In the genomic region with DNA sequence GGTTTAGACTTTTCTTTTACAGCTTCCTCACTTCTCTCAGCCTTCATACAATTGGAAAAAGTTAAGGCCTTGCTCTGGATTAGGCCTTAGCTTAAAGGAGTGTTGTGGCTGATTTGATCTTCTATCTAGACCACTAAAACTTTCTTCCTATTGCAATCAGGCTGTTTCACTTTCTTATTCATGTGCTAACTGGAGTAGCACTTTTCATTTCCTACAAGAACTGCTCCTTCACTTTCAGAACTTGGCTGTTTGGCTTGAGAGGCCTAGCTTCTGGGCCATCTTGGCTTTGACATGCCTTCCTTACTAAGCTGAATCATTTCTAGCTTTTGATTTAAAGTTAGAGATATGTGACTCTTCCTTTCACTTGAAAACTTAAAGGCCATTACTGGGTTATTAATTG, we compare ENCODE assay signal across 23 cellular contexts.
A peak's percentile ranks its signal among the peaks of the same experiment; 100 is the strongest.
DNase-seq lines count a peak whose midpoint lies in the region; ATAC-seq lines count a peak whose summit lies in the region.
"Had no signal": no experiment of that assay in that cellular context is flagged by ENCODE, and none has a peak within 500 bp of the region (broad histone marks: within the 10 kb centered on the region; RNA-seq: fewer than 3 reads in every experiment).

No MANE protein-coding gene starts in this region.

- H3K27me3 ChIP-seq in naive thymus-derived CD4-positive, alpha-beta T cell (ENCODE audit: control insufficient read depth in 2 of 2, insufficient read depth in 2 of 2, low read length in 2 of 2) = no peaks in the 10 kb centered on the region
- H3K27me3 ChIP-seq: colonic mucosa, pancreas had no signal

- no peaks in the 10 kb centered on the region for H3K4me1 ChIP-seq in naive thymus-derived CD4-positive, alpha-beta T cell (ENCODE audit: control insufficient read depth in 2 of 2, insufficient read depth in 2 of 2, low read length in 2 of 2)
- H3K4me1 ChIP-seq: colonic mucosa, pancreas had no signal

- intact Hi-C loops in naive thymus-derived CD4-positive, alpha-beta T cell (cut with micrococcal nuclease) = no loop called here

- peaks cover 2% of the 10 kb centered on the region for H3K27me3 Mint-ChIP-seq in activated naive CD8-positive, alpha-beta T cell treated with anti-CD3 and anti-CD28 coated beads, Interleukin-2, amount 10 ng/mL, durations not matched to agents 7 days and 5 days
- peaks cover 4 to 27% (median 13%) of the 10 kb centered on the region in 5 donors for H3K27me3 Mint-ChIP-seq in naive thymus-derived CD4-positive, alpha-beta T cell

- peaks cover 21% of the 10 kb centered on the region for H3K9me3 Mint-ChIP-seq in activated naive CD8-positive, alpha-beta T cell treated with anti-CD3 and anti-CD28 coated beads, Interleukin-2, amount 10 ng/mL, durations not matched to agents 7 days and 5 days
- H3K9me3 Mint-ChIP-seq in naive thymus-derived CD4-positive, alpha-beta T cell = peaks cover 8 to 69% (median 29%) of the 10 kb centered on the region in 11 donors

- H3K9me3 ChIP-seq in naive thymus-derived CD4-positive, alpha-beta T cell (ENCODE audit: control insufficient read depth in 2 of 3, low read length in 3 of 3) = peaks cover 0 to 14% (median 0%) of the 10 kb centered on the region in 3 experiments
- H3K9me3 ChIP-seq: colonic mucosa, pancreas had no signal

- H3K36me3 ChIP-seq in naive thymus-derived CD4-positive, alpha-beta T cell (ENCODE audit: control insufficient read depth in 2 of 3, insufficient read depth in 3 of 3, low read length in 3 of 3) = no peaks in the 10 kb centered on the region
- H3K36me3 ChIP-seq: colonic mucosa, pancreas had no signal

- H3K27ac Mint-ChIP-seq in activated naive CD8-positive, alpha-beta T cell treated with anti-CD3 and anti-CD28 coated beads, Interleukin-2, amount 10 ng/mL, durations not matched to agents 7 days and 5 days = peak overlapping the region; percentile 69
- no peak overlapping the region for H3K27ac Mint-ChIP-seq in naive thymus-derived CD4-positive, alpha-beta T cell
- H3K27ac Mint-ChIP-seq: activated naive CD8-positive, alpha-beta T cell; CD4-positive, alpha-beta memory T cell; naive B cell; type B pancreatic cell had no signal

- CTCF ChIA-PET in naive thymus-derived CD4-positive, alpha-beta T cell (lab: Charles Lee) = no interaction called here

- H3K36me3 Mint-ChIP-seq in activated naive CD8-positive, alpha-beta T cell treated with anti-CD3 and anti-CD28 coated beads, Interleukin-2, amount 10 ng/mL, durations not matched to agents 7 days and 5 days = peaks cover 9% of the 10 kb centered on the region
- peaks cover 3 to 13% (median 9%) of the 10 kb centered on the region in 5 donors for H3K36me3 Mint-ChIP-seq in naive thymus-derived CD4-positive, alpha-beta T cell
- H3K36me3 Mint-ChIP-seq: type B pancreatic cell had no signal

- POLR2A ChIA-PET in activated naive CD8-positive, alpha-beta T cell treated with anti-CD3 and anti-CD28 coated beads, Interleukin-2, amount 10 ng/mL, durations not matched to agents 7 days and 5 days (lab: Charles Lee) = no interaction called here
- POLR2A ChIA-PET in naive thymus-derived CD4-positive, alpha-beta T cell (lab: Charles Lee) = no interaction called here

- H3K27ac ChIP-seq in naive thymus-derived CD4-positive, alpha-beta T cell (ENCODE audit: low read depth, low read length) = no peak overlapping the region
- H3K27ac ChIP-seq: colonic mucosa, pancreas had no signal

- peak overlapping the region; percentile 28 for H3K4me3 Mint-ChIP-seq in activated naive CD8-positive, alpha-beta T cell treated with anti-CD3 and anti-CD28 coated beads, Interleukin-2, amount 10 ng/mL, durations not matched to agents 7 days and 5 days
- H3K4me3 Mint-ChIP-seq in naive thymus-derived CD4-positive, alpha-beta T cell = no peak overlapping the region
- H3K4me3 Mint-ChIP-seq: activated naive CD8-positive, alpha-beta T cell; CD4-positive, alpha-beta memory T cell; naive B cell; type B pancreatic cell had no signal

- ATAC-seq in GM18870 (IDR thresholded peaks at IDR 0.05; ENCODE audit: unreplicated experiment) (peak; percentile 86), GM21390 (IDR thresholded peaks at IDR 0.05; ENCODE audit: unreplicated experiment) (peak; percentile 65), HG02981 (IDR thresholded peaks at IDR 0.05; ENCODE audit: unreplicated experiment) (peak; percentile 85), GM19023 (IDR thresholded peaks at IDR 0.05; ENCODE audit: unreplicated experiment) (no peak)
- no peak for ATAC-seq in activated naive CD8-positive, alpha-beta T cell treated with anti-CD3 and anti-CD28 coated beads, Interleukin-2, amount 10 ng/mL, durations not matched to agents 7 days and 5 days (ENCODE audit: low read depth)
- ATAC-seq in naive thymus-derived CD4-positive, alpha-beta T cell = no peak
- ATAC-seq: HepG2, pancreas, right cardiac atrium had no signal

- H3K4me1 Mint-ChIP-seq in activated naive CD8-positive, alpha-beta T cell treated with anti-CD3 and anti-CD28 coated beads, Interleukin-2, amount 10 ng/mL, durations not matched to agents 7 days and 5 days = peaks cover 9% of the 10 kb centered on the region
- peaks cover 0 to 9% (median 0%) of the 10 kb centered on the region in 7 donors for H3K4me1 Mint-ChIP-seq in naive thymus-derived CD4-positive, alpha-beta T cell
- H3K4me1 Mint-ChIP-seq: CD4-positive, alpha-beta memory T cell; naive B cell had no signal

- no peak overlapping the region for H3K4me3 ChIP-seq in naive thymus-derived CD4-positive, alpha-beta T cell (ENCODE audit: low read length)
- H3K4me3 ChIP-seq: colonic mucosa, pancreas had no signal

- DNase-seq in activated naive CD8-positive, alpha-beta T cell treated with anti-CD3 and anti-CD28 coated beads, Interleukin-2, amount 10 ng/mL, durations not matched to agents 7 days and 5 days = no peak
- DNase-seq in Kasumi-1 (lab: John Stamatoyannopoulos, UW) = no peak
- no peak for DNase-seq in naive thymus-derived CD4-positive, alpha-beta T cell
- DNase-seq: activated CD4-positive, alpha-beta T cell treated with anti-CD3 and anti-CD28 coated beads for 1 hour; CD4-positive, alpha-beta memory T cell; colonic mucosa; GF-D8; mesendoderm; naive B cell; NCI-H1417; NCI-H524 treated with DMSO at 0.1 percent for 48 hours; pancreas; right cardiac atrium; Right ventricle myocardium superior; stimulated activated CD4-positive, alpha-beta T cell treated with anti-CD3 and anti-CD28 coated beads, Interleukin-12 subunit alpha, Interleukin-12 subunit beta, amount 100 ng/mL, for 4 hours; SW 1271 had no signal

Comparison
In these comparisons a context has a peak if more than half of its experiments do, and no peak if none do; other contexts are left out.
1. ATAC-seq: peak in GM18870 (single experiment), GM21390 (single experiment) and HG02981 (single experiment); none in activated naive CD8-positive, alpha-beta T cell treated with anti-CD3 and anti-CD28 coated beads, Interleukin-2, amount 10 ng/mL, durations not matched to agents 7 days and 5 days (single experiment), GM19023 (single experiment) and naive thymus-derived CD4-positive, alpha-beta T cell (single experiment).